In genomic region chr19:46599716-46600392, GRCh38 we compare ENCODE assay signal across 8 cellular contexts. TPM values are rescaled to one million over a fixed set of nuclear protein-coding genes. Genes with fewer than 3 reads are reported as not detected.
DNase-seq lines count a peak whose midpoint lies in the region; ATAC-seq, FAIRE-seq and TF ChIP-seq lines count a peak whose summit lies in the region.

No MANE protein-coding gene starts in this region.

- peak overlapping the region; percentile 100 for H3K27ac Mint-ChIP-seq in activated naive CD4-positive, alpha-beta T cell treated with anti-CD3 and anti-CD28 coated beads for 36 hours
- H3K27ac Mint-ChIP-seq in astrocyte (ENCODE audit: unreplicated experiment), result peak overlapping the region; percentile 100

- no peaks in the 10 kb centered on the region for H3K27me3 Mint-ChIP-seq in activated naive CD4-positive, alpha-beta T cell treated with anti-CD3 and anti-CD28 coated beads for 36 hours (ENCODE audit: low read depth)
- H3K27me3 Mint-ChIP-seq in astrocyte (ENCODE audit: low read depth, unreplicated experiment), result no peaks in the 10 kb centered on the region

- in situ Hi-C loops in HepG2 (cut with HindIII; ENCODE audit: extremely low pct_ligation_motif_present, low pct_unique_long_range_greater_than_20kb), result no loop called here

- peak overlapping the region; percentile 100 for H2AFZ ChIP-seq in astrocyte (ENCODE audit: low read depth, low read length)
- no peak overlapping the region for H2AFZ ChIP-seq in HepG2 (ENCODE audit: low read length)

- no peak for TF ChIP-seq CTCF in astrocyte (IDR thresholded peaks at IDR 0.05; ENCODE audit: insufficient read depth, low read depth, low read length)
- no peak for TF ChIP-seq CTCF in HepG2 (CRISPR knock-in tag; IDR thresholded peaks at IDR 0.05)
- TF ChIP-seq CTCF in tibial artery (IDR thresholded peaks at IDR 0.05), result no peak

- no peak for TF ChIP-seq EP300 in HepG2 (IDR thresholded peaks at IDR 0.05; ENCODE audit: low read depth in 2 of 2, low read length in 2 of 2)
- TF ChIP-seq EP300 in HepG2 (CRISPR knock-in tag; IDR thresholded peaks at IDR 0.05; ENCODE audit: borderline replicate concordance), result no peak

- H3K4me1 Mint-ChIP-seq in activated naive CD4-positive, alpha-beta T cell treated with anti-CD3 and anti-CD28 coated beads for 36 hours (ENCODE audit: low read depth), result peaks cover 29% of the 10 kb centered on the region
- H3K4me1 Mint-ChIP-seq in astrocyte (ENCODE audit: low read depth, unreplicated experiment), result peaks cover 16% of the 10 kb centered on the region

- peak; percentile 34 for DNase-seq in activated naive CD4-positive, alpha-beta T cell treated with anti-CD3 and anti-CD28 coated beads for 36 hours
- no peak for DNase-seq in activated naive CD4-positive, alpha-beta T cell (lab: John Stamatoyannopoulos, UW)
- DNase-seq in astrocyte (ENCODE audit: low read depth) (no peak), HepG2 (ENCODE audit: low spot score) (no peak), tibial artery (no peak), COLO829 (ENCODE audit: low spot score) (no peak), NCI-H2171 treated with DMSO at 0.1 percent for 48 hours (lab: John Stamatoyannopoulos, UW) (no peak), SIG-M5 treated with dmso at 0.1 percent for 504 hours (lab: John Stamatoyannopoulos, UW; ENCODE audit: unreplicated experiment) (no peak)

- H3K9me3 ChIP-seq in astrocyte (ENCODE audit: insufficient read depth, low read depth, low read length) (no peaks in the 10 kb centered on the region), HepG2 (ENCODE audit: low read length) (peaks cover 12% of the 10 kb centered on the region; the same call in 1 of the 2 replicates), tibial artery (peaks cover 0 to 2% (median 0%) of the 10 kb centered on the region in 3 donors)

- H3K9me3 Mint-ChIP-seq in activated naive CD4-positive, alpha-beta T cell treated with anti-CD3 and anti-CD28 coated beads for 36 hours, result peaks cover 9% of the 10 kb centered on the region
- no peaks in the 10 kb centered on the region for H3K9me3 Mint-ChIP-seq in astrocyte (ENCODE audit: unreplicated experiment)

- CTCF ChIA-PET in activated naive CD4-positive, alpha-beta T cell treated with anti-CD3 and anti-CD28 coated beads for 36 hours (lab: Charles Lee), result interaction anchor here (0.5 to 3.6 kb wide), 8 partner anchors 12 to 84 kb away, joined by 3 to 21 read pairs (median 4); partner anchors contain the start of gene DACT3
- CTCF ChIA-PET in HepG2 (lab: Yijun Ruan, JAX; ENCODE audit: low intra/inter-chr PET ratio, low total read pairs), result no interaction called here

- H3K4me2 ChIP-seq in astrocyte (ENCODE audit: low read length) (peak overlapping the region; percentile 98), HepG2 (ENCODE audit: low read depth, low read length) (peak overlapping the region; percentile 76)

- no peak for FAIRE-seq in astrocyte (lab: Jason Lieb, UNC)
- FAIRE-seq in HepG2 (lab: Jason Lieb, UNC), result no peak

- H4K20me1 ChIP-seq in astrocyte (ENCODE audit: insufficient read depth, low read length) (peaks cover 30% of the 10 kb centered on the region), HepG2 (ENCODE audit: insufficient read depth, low read length) (peaks cover 9% of the 10 kb centered on the region; the same call in 1 of the 2 replicates)

- peak overlapping the region; percentile 96 for H3K4me3 Mint-ChIP-seq in activated naive CD4-positive, alpha-beta T cell treated with anti-CD3 and anti-CD28 coated beads for 36 hours
- peak overlapping the region; percentile 94 for H3K4me3 Mint-ChIP-seq in astrocyte (ENCODE audit: unreplicated experiment)

- H3K36me3 ChIP-seq in astrocyte (ENCODE audit: insufficient read depth, low read length), result no peaks in the 10 kb centered on the region
- no peaks in the 10 kb centered on the region for H3K36me3 ChIP-seq in HepG2 (replicated peaks in 1 of 2; ENCODE audit: control insufficient read depth in 1 of 2, insufficient read depth in 2 of 2, low read length in 2 of 2)
- no peaks in the 10 kb centered on the region for H3K36me3 ChIP-seq in tibial artery

- ATAC-seq in HepG2, result no peak

- H3K4me3 ChIP-seq in astrocyte (ENCODE audit: insufficient read depth, low read depth, low read length) (peak overlapping the region; percentile 89), HepG2 (replicated peaks in 1 of 3; ENCODE audit: insufficient read depth in 1 of 3, low read depth in 2 of 3, low read length in 3 of 3) (peak overlapping the region; percentile 62 to 94 (median 68); a peak in 5 of 6 replicates), tibial artery (peak overlapping the region; percentile 99 to 100)

- no peaks in the 10 kb centered on the region for H3K27me3 ChIP-seq in astrocyte (ENCODE audit: insufficient read depth, low read length)
- no peaks in the 10 kb centered on the region; a peak in 1 of 5 replicates for H3K27me3 ChIP-seq in HepG2 (ENCODE audit: control insufficient read depth in 1 of 2, insufficient read depth in 2 of 2, low read length in 2 of 2)
- H3K27me3 ChIP-seq in tibial artery, result no peaks in the 10 kb centered on the region

- intact Hi-C loops in activated naive CD4-positive, alpha-beta T cell treated with anti-CD3 and anti-CD28 coated beads for 36 hours (cut with micrococcal nuclease), result loop anchor here (1.0 to 2.0 kb wide), 6 partner anchors 12 to 605 kb away; partner anchors contain the start of genes ARHGAP35, CCDC61, DACT3 and SLC1A5
- intact Hi-C loops in HepG2 (cut with micrococcal nuclease; ENCODE audit: unreplicated experiment), result no loop called here
- intact Hi-C loops in tibial artery (cut with DNase I; ENCODE audit: low total_unique reads), result no loop called here

- H3K27ac ChIP-seq in astrocyte (ENCODE audit: low read depth, low read length) (peak overlapping the region; percentile 100), HepG2 (ENCODE audit: extremely low read length, insufficient read depth, low read length) (peak overlapping the region; percentile 98), tibial artery (peak overlapping the region; percentile 99 to 100)

- peaks cover 36% of the 10 kb centered on the region for H3K79me2 ChIP-seq in astrocyte (ENCODE audit: insufficient read depth, low read length)
- H3K79me2 ChIP-seq in HepG2 (ENCODE audit: insufficient read depth, low read length), result peaks cover 36% of the 10 kb centered on the region

- 58% methylated on average over 9 of the region's 9 CpGs for WGBS in HepG2 (ENCODE audit: low lambda C conversion rate)

- no peak for TF ChIP-seq POLR2A in HepG2 (IDR thresholded peaks at IDR 0.05; ENCODE audit: insufficient read depth in 1 of 2, low read depth in 2 of 2, low read length in 2 of 2)

- peak overlapping the region; percentile 100 for H3K9ac ChIP-seq in astrocyte (ENCODE audit: low read length)
- peak overlapping the region; percentile 98 for H3K9ac ChIP-seq in HepG2 (ENCODE audit: insufficient read depth, low read depth, low read length)

- POLR2A ChIA-PET in HepG2 (lab: Yijun Ruan, JAX), result interaction anchor here (0.7 to 1.7 kb wide), 8 partner anchors 11 to 514 kb away, joined by 3 to 16 read pairs (median 4); partner anchors contain the start of genes AP2S1, DACT3, SLC1A5 and ZC3H4

- peaks cover 15% of the 10 kb centered on the region for H3K36me3 Mint-ChIP-seq in activated naive CD4-positive, alpha-beta T cell treated with anti-CD3 and anti-CD28 coated beads for 36 hours (ENCODE audit: low read depth)
- H3K36me3 Mint-ChIP-seq in astrocyte (ENCODE audit: low read depth, unreplicated experiment), result peaks cover 9% of the 10 kb centered on the region

- H3K4me1 ChIP-seq in astrocyte (ENCODE audit: insufficient read depth, low read length) (peaks cover 19% of the 10 kb centered on the region), HepG2 (ENCODE audit: insufficient read depth, low read length) (peaks cover 35% of the 10 kb centered on the region), tibial artery (peaks cover 0 to 37% (median 27%) of the 10 kb centered on the region in 4 donors)

- no peak for TF ChIP-seq RAD21 in HepG2 (CRISPR knock-in tag; IDR thresholded peaks at IDR 0.05)

- no TSS peak for BruUV-seq in HepG2 (replicated peaks; lab: Mats Ljungman, UMichigan)

RNA-seq across cellular contexts. Expression of gene CALM3, which starts 1.3 kb away (rescaled TPM):
- 100 to 1,000 TPM; 482 to 500 TPM for total RNA-seq in activated naive CD4-positive, alpha-beta T cell treated with anti-CD3 and anti-CD28 coated beads for 36 hours
- total RNA-seq in astrocyte, result 334 and 343 TPM in 2 replicates
- total RNA-seq in HepG2 (2016; rRNA removed; fragmentation: Illumina TruSeq; extraction: Trizol), result 258 and 314 TPM in 2 replicates
- total RNA-seq in HepG2 (2016; cell fraction: cytosol; rRNA removed; fragmentation: Illumina TruSeq; extraction: Trizol; ENCODE audit: low read depth), result 219 and 253 TPM in 2 replicates
- 270 and 297 TPM in 2 replicates for total RNA-seq in HepG2 (2016; cell fraction: insoluble cytoplasmic fraction; rRNA removed; fragmentation: Illumina TruSeq; extraction: Trizol)
- 322 and 352 TPM in 2 replicates for total RNA-seq in HepG2 (2016; cell fraction: membrane; rRNA removed; fragmentation: Illumina TruSeq; extraction: Trizol)
- total RNA-seq in HepG2 (2016; cell fraction: nucleus; rRNA removed; fragmentation: Illumina TruSeq; extraction: Trizol), result 95.5 and 96.2 TPM in 2 replicates
- polyA plus RNA-seq in HepG2 (2011; rRNA removed), result 232 and 239 TPM in 2 replicates
- 211 and 281 TPM in 2 replicates for polyA plus RNA-seq in HepG2 (2011; cell fraction: cytosol; rRNA removed)
- polyA plus RNA-seq in HepG2 (2011; cell fraction: nucleus; rRNA removed), result 146 and 178 TPM in 2 replicates
- 277 and 325 TPM in 2 replicates for polyA plus RNA-seq in HepG2 (2012)
- polyA plus RNA-seq in HepG2 (2016; cell fraction: cytosol; fragmentation: Illumina TruSeq; extraction: Trizol; ENCODE audit: low read depth), result 495 and 575 TPM in 2 replicates
- 466 and 539 TPM in 2 replicates for polyA plus RNA-seq in HepG2 (2016; cell fraction: insoluble cytoplasmic fraction; fragmentation: Illumina TruSeq; extraction: Trizol; ENCODE audit: low read depth)
- 497 and 555 TPM in 2 replicates for polyA plus RNA-seq in HepG2 (2016; cell fraction: membrane; fragmentation: Illumina TruSeq; extraction: Trizol; ENCODE audit: low read depth)
- polyA plus RNA-seq in HepG2 (2016; cell fraction: nucleus; fragmentation: Illumina TruSeq; extraction: Trizol; ENCODE audit: insufficient read depth, low read depth), result 259 and 261 TPM in 2 replicates
- 66.6 and 121 TPM in 2 replicates for polyA minus RNA-seq in HepG2 (2011; rRNA and poly(A)+ RNA removed; ENCODE audit: low replicate concordance)
- 58.1 and 58.6 TPM in 2 replicates for polyA minus RNA-seq in HepG2 (2011; cell fraction: cytosol; rRNA and poly(A)+ RNA removed)
- 33.0 and 37.0 TPM in 2 replicates for polyA minus RNA-seq in HepG2 (2011; cell fraction: nucleus; rRNA and poly(A)+ RNA removed)

RNA-seq across cellular contexts. Expression of gene PTGIR, which starts 25.0 kb away (rescaled TPM):
- total RNA-seq in activated naive CD4-positive, alpha-beta T cell treated with anti-CD3 and anti-CD28 coated beads for 36 hours, result 10 to 100 TPM; 16.3 to 17.2 TPM
- total RNA-seq in astrocyte (0.50 and 0.52 TPM in 2 replicates), HepG2 (2016; rRNA removed; fragmentation: Illumina TruSeq; extraction: Trizol) (not detected in 2 replicates)
- not detected in 2 replicates for total RNA-seq in HepG2 (2016; cell fraction: cytosol; rRNA removed; fragmentation: Illumina TruSeq; extraction: Trizol; ENCODE audit: low read depth)
- total RNA-seq in HepG2 (2016; cell fraction: insoluble cytoplasmic fraction; rRNA removed; fragmentation: Illumina TruSeq; extraction: Trizol), result not detected in 2 replicates
- not detected in 2 replicates for total RNA-seq in HepG2 (2016; cell fraction: membrane; rRNA removed; fragmentation: Illumina TruSeq; extraction: Trizol)
- not detected in 2 replicates for total RNA-seq in HepG2 (2016; cell fraction: nucleus; rRNA removed; fragmentation: Illumina TruSeq; extraction: Trizol)
- polyA plus RNA-seq in HepG2 (2011; rRNA removed), result not detected in 2 replicates
- not detected in 2 replicates for polyA plus RNA-seq in HepG2 (2011; cell fraction: cytosol; rRNA removed)
- polyA plus RNA-seq in HepG2 (2011; cell fraction: nucleus; rRNA removed), result not detected in 2 replicates
- polyA plus RNA-seq in HepG2 (2012), result not detected in 2 replicates
- not detected in 2 replicates for polyA plus RNA-seq in HepG2 (2016; cell fraction: cytosol; fragmentation: Illumina TruSeq; extraction: Trizol; ENCODE audit: low read depth)
- polyA plus RNA-seq in HepG2 (2016; cell fraction: insoluble cytoplasmic fraction; fragmentation: Illumina TruSeq; extraction: Trizol; ENCODE audit: low read depth), result not detected in 2 replicates
- not detected in 2 replicates for polyA plus RNA-seq in HepG2 (2016; cell fraction: membrane; fragmentation: Illumina TruSeq; extraction: Trizol; ENCODE audit: low read depth)
- polyA plus RNA-seq in HepG2 (2016; cell fraction: nucleus; fragmentation: Illumina TruSeq; extraction: Trizol; ENCODE audit: insufficient read depth, low read depth), result not detected in 2 replicates
- polyA minus RNA-seq in HepG2 (2011; rRNA and poly(A)+ RNA removed; ENCODE audit: low replicate concordance), result 0.09 TPM in 1 of 2 replicates, not detected in the other
- not detected in 2 replicates for polyA minus RNA-seq in HepG2 (2011; cell fraction: cytosol; rRNA and poly(A)+ RNA removed)
- polyA minus RNA-seq in HepG2 (2011; cell fraction: nucleus; rRNA and poly(A)+ RNA removed), result not detected in 2 replicates

RNA-seq across cellular contexts. Expression of gene GNG8, which starts 36.1 kb away (rescaled TPM):
- 1 to 10 TPM; 7.1 to 8.1 TPM for total RNA-seq in activated naive CD4-positive, alpha-beta T cell treated with anti-CD3 and anti-CD28 coated beads for 36 hours
- total RNA-seq in astrocyte, result not detected in 2 replicates
- not detected in 2 replicates for total RNA-seq in HepG2 (2016; rRNA removed; fragmentation: Illumina TruSeq; extraction: Trizol)
- not detected in 2 replicates for total RNA-seq in HepG2 (2016; cell fraction: cytosol; rRNA removed; fragmentation: Illumina TruSeq; extraction: Trizol; ENCODE audit: low read depth)
- total RNA-seq in HepG2 (2016; cell fraction: insoluble cytoplasmic fraction; rRNA removed; fragmentation: Illumina TruSeq; extraction: Trizol), result not detected in 2 replicates
- total RNA-seq in HepG2 (2016; cell fraction: membrane; rRNA removed; fragmentation: Illumina TruSeq; extraction: Trizol), result not detected in 2 replicates
- total RNA-seq in HepG2 (2016; cell fraction: nucleus; rRNA removed; fragmentation: Illumina TruSeq; extraction: Trizol), result not detected in 2 replicates
- polyA plus RNA-seq in HepG2 (2011; rRNA removed), result not detected in 2 replicates
- not detected in 2 replicates for polyA plus RNA-seq in HepG2 (2011; cell fraction: cytosol; rRNA removed)
- not detected in 2 replicates for polyA plus RNA-seq in HepG2 (2011; cell fraction: nucleus; rRNA removed)
- polyA plus RNA-seq in HepG2 (2012), result not detected in 2 replicates
- polyA plus RNA-seq in HepG2 (2016; cell fraction: cytosol; fragmentation: Illumina TruSeq; extraction: Trizol; ENCODE audit: low read depth), result not detected in 2 replicates
- not detected in 2 replicates for polyA plus RNA-seq in HepG2 (2016; cell fraction: insoluble cytoplasmic fraction; fragmentation: Illumina TruSeq; extraction: Trizol; ENCODE audit: low read depth)
- not detected in 2 replicates for polyA plus RNA-seq in HepG2 (2016; cell fraction: membrane; fragmentation: Illumina TruSeq; extraction: Trizol; ENCODE audit: low read depth)
- polyA plus RNA-seq in HepG2 (2016; cell fraction: nucleus; fragmentation: Illumina TruSeq; extraction: Trizol; ENCODE audit: insufficient read depth, low read depth), result not detected in 2 replicates
- polyA minus RNA-seq in HepG2 (2011; rRNA and poly(A)+ RNA removed; ENCODE audit: low replicate concordance), result not detected in 2 replicates
- not detected in 2 replicates for polyA minus RNA-seq in HepG2 (2011; cell fraction: cytosol; rRNA and poly(A)+ RNA removed)
- polyA minus RNA-seq in HepG2 (2011; cell fraction: nucleus; rRNA and poly(A)+ RNA removed), result not detected in 2 replicates

Comparison
In these comparisons a context has a peak if more than half of its experiments do, and no peak if none do; other contexts are left out.
1. RNA of gene PTGIR, which starts 25.0 kb away (total RNA-seq): 16.3 to 17.2 TPM in activated naive CD4-positive, alpha-beta T cell treated with anti-CD3 and anti-CD28 coated beads for 36 hours; 0.50 to 0.52 TPM in astrocyte and not detected in HepG2; every median in the first group is over 10 times any median in the second.
2. Peak in every context shown above with its lines, with median percentiles within 50 percentile points of each other: H3K27ac ChIP-seq and H3K4me3 ChIP-seq.